Comparison of ENCODE assay signal across 1 cellular context in genomic region chr21:29299046-29299905, GRCh38.
TF ChIP-seq lines count a peak whose summit lies in the region.

No MANE protein-coding gene starts in this region.

TF ChIP-seq in K562, 482 proteins besides CTCF, POLR2A, EP300 and RAD21 (continued from another document):
- TF ChIP-seq DEAF1 (CRISPR knock-in tag; IDR thresholded peaks at IDR 0.05) (no peak), EP400 (IDR thresholded peaks at IDR 0.05) (peak; percentile 87), NCOA1 (IDR thresholded peaks at IDR 0.05; ENCODE audit: low read depth) (0 out of 2 replicates have a peak, but pooled peaks have one; percentile 25), ZBTB1 (CRISPR knock-in tag; IDR thresholded peaks at IDR 0.05; ENCODE audit: borderline replicate concordance, low read depth) (0 out of 2 replicates have a peak, but pooled peaks have one; percentile 67), CC2D1A (IDR thresholded peaks at IDR 0.05) (no peak), SUPT5H (IDR thresholded peaks at IDR 0.05) (peak; percentile 65; the same call in 1 of the 2 replicates), FOXA1 (IDR thresholded peaks at IDR 0.05; ENCODE audit: borderline replicate concordance) (no peak)
